Comparison of ENCODE assay signal across 11 cellular contexts in the genomic region with DNA sequence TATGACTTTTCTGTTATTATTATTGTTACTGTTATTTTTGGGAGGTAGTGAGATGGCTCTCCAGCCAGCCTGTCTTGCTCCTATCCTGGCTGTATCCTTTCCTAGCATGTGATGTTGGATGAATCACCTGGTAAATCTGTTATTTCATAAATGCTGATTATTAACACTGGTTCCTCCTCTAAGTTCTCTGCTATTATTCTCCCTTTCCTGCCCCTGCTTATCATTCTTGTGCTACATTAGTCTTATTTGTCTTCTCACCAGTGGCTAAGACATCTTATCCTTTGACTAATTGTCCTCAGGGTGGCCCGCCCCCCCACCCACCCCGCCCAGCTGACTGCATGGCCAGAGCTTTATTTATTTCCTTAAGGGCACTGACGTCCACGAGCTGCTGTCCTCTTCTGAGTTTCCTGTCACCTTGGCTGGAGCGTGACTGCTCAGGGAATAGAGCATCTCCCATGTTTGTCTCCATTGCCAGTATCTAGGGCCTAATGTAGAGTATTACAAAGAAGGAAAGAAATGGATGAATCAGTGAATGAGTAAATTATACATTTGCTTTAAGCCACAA.
DNase-seq lines count a peak whose midpoint lies in the region; ATAC-seq and TF ChIP-seq lines count a peak whose summit lies in the region.
"Had no signal": no experiment of that assay in that cellular context is flagged by ENCODE, and none has a peak within 500 bp of the region (broad histone marks: within the 10 kb centered on the region; RNA-seq: fewer than 3 reads in every experiment).

No MANE protein-coding gene starts in this region.

- peak overlapping the region; percentile 80 for H3K9ac ChIP-seq in smooth muscle cell (ENCODE audit: low read depth)

- intact Hi-C loops in MCF 10A (cut with micrococcal nuclease) = no loop called here
- intact Hi-C loops in breast epithelium (cut with DNase I; ENCODE audit: low total_unique reads) = no loop called here
- intact Hi-C loops in uterus (cut with DNase I; ENCODE audit: low total_unique reads) = no loop called here
- intact Hi-C loops in tibial artery (cut with DNase I; ENCODE audit: low total_unique reads) = no loop called here
- intact Hi-C loops in naive thymus-derived CD4-positive, alpha-beta T cell (cut with micrococcal nuclease) = no loop called here

- H3K4me3 ChIP-seq in breast epithelium (no peak overlapping the region), smooth muscle cell (no peak overlapping the region), uterus (no peak overlapping the region), tibial artery (no peak overlapping the region)
- H3K4me3 ChIP-seq in naive thymus-derived CD4-positive, alpha-beta T cell (ENCODE audit: low read length) = no peak overlapping the region
- H3K4me3 ChIP-seq: psoas muscle had no signal

- H3K27ac Mint-ChIP-seq in MCF 10A (ENCODE audit: low read depth, unreplicated experiment) = no peak overlapping the region
- peak overlapping the region; percentile 18 to 38 for H3K27ac Mint-ChIP-seq in T-cell
- H3K27ac Mint-ChIP-seq in naive thymus-derived CD4-positive, alpha-beta T cell = no peak overlapping the region

- H3K36me3 Mint-ChIP-seq in MCF 10A (ENCODE audit: insufficient read depth, unreplicated experiment) = no peaks in the 10 kb centered on the region
- H3K36me3 Mint-ChIP-seq in T-cell = no peaks in the 10 kb centered on the region
- H3K36me3 Mint-ChIP-seq in naive thymus-derived CD4-positive, alpha-beta T cell = peaks cover 0 to 2% (median 0%) of the 10 kb centered on the region in 5 donors

- H3K27me3 Mint-ChIP-seq in MCF 10A (ENCODE audit: insufficient read depth, unreplicated experiment) (no peaks in the 10 kb centered on the region), T-cell (no peaks in the 10 kb centered on the region)
- H3K27me3 Mint-ChIP-seq in naive thymus-derived CD4-positive, alpha-beta T cell = no peaks in the 10 kb centered on the region

- 40% methylated on average over 5 of the region's 5 CpGs for WGBS in smooth muscle cell (ENCODE audit: low lambda C conversion rate)

- no peak overlapping the region for H3K27ac ChIP-seq in breast epithelium
- peak overlapping the region; percentile 99 for H3K27ac ChIP-seq in smooth muscle cell (ENCODE audit: low read depth)
- no peak overlapping the region for H3K27ac ChIP-seq in uterus
- H3K27ac ChIP-seq in tibial artery = peak overlapping the region in 1 of 2 donors; percentile 4
- no peak overlapping the region for H3K27ac ChIP-seq in naive thymus-derived CD4-positive, alpha-beta T cell (ENCODE audit: low read depth, low read length)
- H3K27ac ChIP-seq: psoas muscle had no signal

- H3K36me3 ChIP-seq in breast epithelium (no peaks in the 10 kb centered on the region), smooth muscle cell (ENCODE audit: low read depth) (no peaks in the 10 kb centered on the region), uterus (no peaks in the 10 kb centered on the region), tibial artery (no peaks in the 10 kb centered on the region)
- no peaks in the 10 kb centered on the region for H3K36me3 ChIP-seq in naive thymus-derived CD4-positive, alpha-beta T cell (ENCODE audit: control insufficient read depth in 2 of 3, insufficient read depth in 3 of 3, low read length in 3 of 3)

- TF ChIP-seq POLR2A in breast epithelium (IDR thresholded peaks at IDR 0.05) (no peak), uterus (IDR thresholded peaks at IDR 0.05) (no peak)

- H3K9me3 Mint-ChIP-seq in MCF 10A (ENCODE audit: unreplicated experiment) (no peaks in the 10 kb centered on the region), T-cell (no peaks in the 10 kb centered on the region)
- H3K9me3 Mint-ChIP-seq in naive thymus-derived CD4-positive, alpha-beta T cell = no peaks in the 10 kb centered on the region

- H2AFZ ChIP-seq in smooth muscle cell (ENCODE audit: low read depth) = no peak overlapping the region

- no peaks in the 10 kb centered on the region for H3K27me3 ChIP-seq in breast epithelium
- no peaks in the 10 kb centered on the region for H3K27me3 ChIP-seq in smooth muscle cell (ENCODE audit: low read depth)
- H3K27me3 ChIP-seq in uterus = no peaks in the 10 kb centered on the region
- no peaks in the 10 kb centered on the region for H3K27me3 ChIP-seq in tibial artery
- H3K27me3 ChIP-seq in naive thymus-derived CD4-positive, alpha-beta T cell (ENCODE audit: control insufficient read depth in 2 of 2, insufficient read depth in 2 of 2, low read length in 2 of 2) = no peaks in the 10 kb centered on the region

- ATAC-seq in T-cell (replicated peaks in 1 of 4) = no peak
- ATAC-seq in naive thymus-derived CD4-positive, alpha-beta T cell = no peak

- CTCF ChIA-PET in MCF 10A (lab: Yijun Ruan, JAX) (interaction anchor here (0.6 kb wide), 1 partner anchor 44 kb away, joined by 3 read pairs; no protein-coding TSS in a partner anchor), T-cell (lab: Charles Lee) (no interaction called here)
- CTCF ChIA-PET in naive thymus-derived CD4-positive, alpha-beta T cell (lab: Charles Lee) = no interaction called here

- BruUV-seq in MCF 10A (replicated peaks; lab: Mats Ljungman, UMichigan) = no TSS peak

- H3K9me3 ChIP-seq in breast epithelium (no peaks in the 10 kb centered on the region), smooth muscle cell (replicated peaks; ENCODE audit: low read depth) (no peaks in the 10 kb centered on the region), uterus (no peaks in the 10 kb centered on the region), tibial artery (no peaks in the 10 kb centered on the region)
- no peaks in the 10 kb centered on the region for H3K9me3 ChIP-seq in naive thymus-derived CD4-positive, alpha-beta T cell (ENCODE audit: control insufficient read depth in 2 of 3, low read length in 3 of 3)
- H3K9me3 ChIP-seq: psoas muscle had no signal

- H3K4me3 Mint-ChIP-seq in MCF 10A (ENCODE audit: unreplicated experiment) (no peak overlapping the region), T-cell (no peak overlapping the region)
- no peak overlapping the region for H3K4me3 Mint-ChIP-seq in naive thymus-derived CD4-positive, alpha-beta T cell

- DNase-seq in MCF 10A (ENCODE audit: unreplicated experiment) = peak; percentile 10
- no peak for DNase-seq in breast epithelium (ENCODE audit: low spot score in 2 of 2)
- DNase-seq in T-cell = no peak
- peak; percentile 21 for DNase-seq in fibroblast of peridontal ligament (ENCODE audit: extremely low read depth)
- no peak for DNase-seq in smooth muscle cell (lab: John Stamatoyannopoulos, UW; ENCODE audit: unreplicated experiment)
- no peak for DNase-seq in uterus
- no peak for DNase-seq in tibial artery
- no peak for DNase-seq in naive thymus-derived CD4-positive, alpha-beta T cell
- DNase-seq: caudate nucleus, psoas muscle, T1000 had no signal

- H3K4me1 ChIP-seq in breast epithelium (no peaks in the 10 kb centered on the region), smooth muscle cell (ENCODE audit: low read depth) (peaks cover 10% of the 10 kb centered on the region), uterus (no peaks in the 10 kb centered on the region), tibial artery (peaks cover 0 to 18% (median under 1%) of the 10 kb centered on the region in 4 donors)
- H3K4me1 ChIP-seq in naive thymus-derived CD4-positive, alpha-beta T cell (ENCODE audit: control insufficient read depth in 2 of 2, insufficient read depth in 2 of 2, low read length in 2 of 2) = peaks cover 0 to 34% of the 10 kb centered on the region in 2 donors
- H3K4me1 ChIP-seq: psoas muscle had no signal

- no peaks in the 10 kb centered on the region for H4K20me1 ChIP-seq in smooth muscle cell (ENCODE audit: low read depth)

- peaks cover 24% of the 10 kb centered on the region for H3F3A ChIP-seq in smooth muscle cell (ENCODE audit: low read depth)

- peak overlapping the region; percentile 51 for H3K4me2 ChIP-seq in smooth muscle cell

- H3K4me1 Mint-ChIP-seq in MCF 10A (ENCODE audit: insufficient read depth, unreplicated experiment) (peaks cover 31% of the 10 kb centered on the region), T-cell (peaks cover 20 to 47% (median 30%) of the 10 kb centered on the region in 3 donors)
- peaks cover 4 to 33% (median 12%) of the 10 kb centered on the region in 7 donors for H3K4me1 Mint-ChIP-seq in naive thymus-derived CD4-positive, alpha-beta T cell

- H3K79me2 ChIP-seq in smooth muscle cell (ENCODE audit: low read depth) = no peaks in the 10 kb centered on the region

- TF ChIP-seq CTCF in MCF 10A (IDR thresholded peaks at IDR 0.05; ENCODE audit: unreplicated experiment) (no peak), breast epithelium (IDR thresholded peaks at IDR 0.05) (no peak), smooth muscle cell (IDR thresholded peaks at IDR 0.05; ENCODE audit: borderline replicate concordance, insufficient read depth, poor library complexity, severe bottlenecking) (no peak), uterus (IDR thresholded peaks at IDR 0.05) (no peak), tibial artery (IDR thresholded peaks at IDR 0.05) (no peak)

- POLR2A ChIA-PET in MCF 10A (lab: Yijun Ruan, JAX) = interaction anchor here (1.0 to 7.4 kb wide), 6 partner anchors 44 to 450 kb away, joined by 3 to 147 read pairs (median 9); partner anchors contain the start of gene KLF6
- POLR2A ChIA-PET in T-cell (lab: Charles Lee) = interaction anchor here in 1 of 2 donors (0.5 to 3.6 kb wide), 5 partner anchors 29 to 110 kb away, joined by 3 to 32 read pairs (median 3); partner anchors contain the start of gene KLF6
- POLR2A ChIA-PET in naive thymus-derived CD4-positive, alpha-beta T cell (lab: Charles Lee) = interaction anchor here (1.1 kb wide), 1 partner anchor 52 kb away, joined by 3 read pairs; no protein-coding TSS in a partner anchor

Comparison
In these comparisons a context has a peak if more than half of its experiments do, and no peak if none do; other contexts are left out.
1. DNase-seq: peak in MCF 10A (single experiment) and fibroblast of peridontal ligament (single experiment); none in breast epithelium (0 of 2), T-cell (0 of 34), smooth muscle cell (single experiment), uterus (0 of 2), tibial artery (0 of 2) and naive thymus-derived CD4-positive, alpha-beta T cell (0 of 9).
2. H3K27ac Mint-ChIP-seq: peak in T-cell (2 of 2); none in MCF 10A (single experiment) and naive thymus-derived CD4-positive, alpha-beta T cell (0 of 9).